Comparison of ENCODE assay signal across 8 cellular contexts in the genomic region with DNA sequence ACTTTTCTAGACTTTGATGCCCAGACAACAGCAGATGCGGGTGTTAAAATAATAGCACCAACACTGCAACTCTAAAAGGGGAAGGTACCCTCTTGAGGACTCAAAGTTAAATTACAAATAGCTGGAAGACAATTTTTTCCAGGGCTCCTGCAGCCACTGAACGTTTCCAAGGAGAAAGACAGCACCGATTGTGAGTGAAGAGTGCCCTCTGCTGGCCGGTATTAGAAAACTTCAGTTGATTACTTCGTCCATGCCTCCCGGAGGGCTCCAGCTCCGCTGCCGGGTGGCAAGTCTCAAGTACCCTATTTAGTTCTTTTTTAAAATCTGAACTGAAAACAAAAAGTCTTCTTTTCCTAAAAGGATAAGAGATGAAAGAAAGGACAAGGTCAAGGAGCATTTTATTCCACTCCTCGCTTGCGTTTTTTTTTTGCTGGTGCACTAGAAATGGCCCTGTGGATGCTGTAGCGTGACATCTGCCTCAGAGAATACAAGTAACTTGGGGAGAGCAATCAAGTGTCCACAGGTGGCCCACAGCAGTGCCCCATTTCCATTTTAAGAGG.
A peak's percentile ranks its signal among the peaks of the same experiment; 100 is the strongest.
DNase-seq lines count a peak whose midpoint lies in the region; ATAC-seq and TF ChIP-seq lines count a peak whose summit lies in the region.

No MANE protein-coding gene starts in this region.

- H3K4me1 ChIP-seq in adipocyte (ENCODE audit: control insufficient read depth, insufficient read depth, low read length) (peaks cover 47% of the 10 kb centered on the region), left ventricle myocardium inferior (peaks cover 33% of the 10 kb centered on the region), rectal smooth muscle tissue (ENCODE audit: control insufficient read depth, insufficient read depth, low read length) (peaks cover 13% of the 10 kb centered on the region)

- H3K9ac ChIP-seq in adipocyte (ENCODE audit: low read length) (peak overlapping the region; percentile 3), rectal smooth muscle tissue (ENCODE audit: low read length) (no peak overlapping the region)

- intact Hi-C loops in left ventricle myocardium inferior (cut with micrococcal nuclease), result loop anchor here (2.0 kb wide), 2 partner anchors 188 to 286 kb away; a partner anchor contains a TSS

- TF ChIP-seq CTCF in GM12872 (IDR thresholded peaks at IDR 0.05; ENCODE audit: insufficient read depth, low read depth, low read length) (peak; percentile 69), left ventricle myocardium inferior (IDR thresholded peaks at IDR 0.05; ENCODE audit: borderline replicate concordance) (peak; percentile 86)

- ATAC-seq in HG02970 (IDR thresholded peaks at IDR 0.05; ENCODE audit: low FRiP score, unreplicated experiment), result no peak
- no peak for ATAC-seq in GM18498 (IDR thresholded peaks at IDR 0.05; ENCODE audit: unreplicated experiment)

- peak overlapping the region; percentile 59 for H3K27ac ChIP-seq in left ventricle myocardium inferior (replicated peaks)
- peak overlapping the region; percentile 8 for H3K27ac ChIP-seq in rectal smooth muscle tissue (ENCODE audit: low read depth, low read length)

- H3K9me3 ChIP-seq in adipocyte (ENCODE audit: control insufficient read depth, low read length) (no peaks in the 10 kb centered on the region), left ventricle myocardium inferior (replicated peaks) (no peaks in the 10 kb centered on the region)

- DNase-seq in NCI-H128 (lab: John Stamatoyannopoulos, UW; ENCODE audit: unreplicated experiment) (peak; percentile 38), T-helper 1 cell (peak; percentile 39 to 72 (median 57)), adipocyte (ENCODE audit: low read depth) (peak; percentile 94), left ventricle myocardium inferior (peak; percentile 70)

- H3K27me3 ChIP-seq in adipocyte (replicated peaks; ENCODE audit: control insufficient read depth, insufficient read depth, low read length), result no peaks in the 10 kb centered on the region
- H3K27me3 ChIP-seq in left ventricle myocardium inferior (ENCODE audit: low read depth), result no peaks in the 10 kb centered on the region
- peaks cover 4% of the 10 kb centered on the region for H3K27me3 ChIP-seq in rectal smooth muscle tissue (ENCODE audit: control insufficient read depth, insufficient read depth, low read length)

- H3K36me3 ChIP-seq in adipocyte (ENCODE audit: control insufficient read depth, insufficient read depth, low read length, severe bottlenecking) (no peaks in the 10 kb centered on the region), left ventricle myocardium inferior (no peaks in the 10 kb centered on the region), rectal smooth muscle tissue (ENCODE audit: control insufficient read depth, insufficient read depth, low read length) (no peaks in the 10 kb centered on the region)

- H3K4me3 ChIP-seq in adipocyte (ENCODE audit: low read length) (peak overlapping the region; percentile 40), left ventricle myocardium inferior (peak overlapping the region; percentile 45), rectal smooth muscle tissue (ENCODE audit: low read length) (peak overlapping the region; percentile 21)

Comparison
In these comparisons a context has a peak if more than half of its experiments do, and no peak if none do; other contexts are left out.
1. DNase-seq: peak in every context shown above with its lines; median percentile 94 in adipocyte; 70 in left ventricle myocardium inferior; 57 in T-helper 1 cell; 38 in NCI-H128.